Comparison of ENCODE assay signal across 8 cellular contexts in genomic region chr7:107890493-107890961, GRCh38. TPM values are rescaled to one million over a fixed set of nuclear protein-coding genes. Genes with fewer than 3 reads are reported as not detected.
DNase-seq lines count a peak whose midpoint lies in the region; ATAC-seq, FAIRE-seq and TF ChIP-seq lines count a peak whose summit lies in the region.

No MANE protein-coding gene starts in this region.

- H2AFZ ChIP-seq in K562 (ENCODE audit: low read depth, low read length): peak overlapping the region; percentile 98

- in situ Hi-C loops in K562 (cut with MboI): no loop called here

- H3K9ac ChIP-seq in HUES6 (ENCODE audit: low read length) (no peak overlapping the region), K562 (ENCODE audit: insufficient read depth in 1 of 2, low read depth in 2 of 2, low read length in 2 of 2) (peak overlapping the region; percentile 85 to 97)

- FAIRE-seq in K562 (lab: Jason Lieb, UNC): no peak

- TF ChIP-seq POLR2A in K562 (conservative IDR thresholded peaks at IDR 0.05): no peak

- no peaks in the 10 kb centered on the region for H3K27me3 ChIP-seq in HUES6 (ENCODE audit: control insufficient read depth, insufficient read depth, low read length)
- H3K27me3 ChIP-seq in K562 (ENCODE audit: control insufficient read depth in 2 of 2, insufficient read depth in 2 of 2, low read length in 2 of 2): no peaks in the 10 kb centered on the region; a peak in 1 of 5 replicates
- H3K27me3 ChIP-seq in left lung: peaks cover 5 to 8% of the 10 kb centered on the region in 2 donors
- no peaks in the 10 kb centered on the region for H3K27me3 ChIP-seq in tibial artery

- POLR2A ChIA-PET in K562 (lab: Yijun Ruan, JAX): interaction anchor here (0.6 to 2.8 kb wide), 4 partner anchors 9 to 722 kb away, joined by 3 to 10 read pairs (median 4); partner anchors contain the start of gene HBP1

- TSS peak; percentile 98 for BruUV-seq in K562 (replicated peaks; lab: Mats Ljungman, UMichigan)

- CTCF ChIA-PET in K562 (lab: Yijun Ruan, JAX; ENCODE audit: low intra/inter-chr PET ratio): no interaction called here

- no peak for TF ChIP-seq CTCF in AG09309 (IDR thresholded peaks at IDR 0.05; ENCODE audit: control insufficient read depth, insufficient read depth, low read depth, low read length, missing control alignments)
- TF ChIP-seq CTCF in K562 (IDR thresholded peaks at IDR 0.05 in 2 of 3, conservative IDR thresholded peaks at IDR 0.05 in 1 of 3; ENCODE audit: insufficient read depth in 2 of 3, low read depth in 1 of 3, low read length in 3 of 3): no peak
- no peak for TF ChIP-seq CTCF in left lung (IDR thresholded peaks at IDR 0.05)
- no peak for TF ChIP-seq CTCF in tibial artery (IDR thresholded peaks at IDR 0.05)

- intact Hi-C loops in K562 (cut with micrococcal nuclease): loop anchor here (5.0 kb wide), 3 partner anchors 122 to 257 kb away; no protein-coding TSS in a partner anchor
- intact Hi-C loops in left lung (cut with DNase I): no loop called here
- intact Hi-C loops in tibial artery (cut with DNase I; ENCODE audit: low total_unique reads): loop anchor here (10.0 kb wide), 1 partner anchor 146 kb away; the partner anchor contains the start of gene CBLL1

- H3K36me3 ChIP-seq in HUES6 (ENCODE audit: control insufficient read depth, insufficient read depth, low read length) (peaks cover 24% of the 10 kb centered on the region), K562 (ENCODE audit: control insufficient read depth, insufficient read depth, low read length) (peaks cover 29% of the 10 kb centered on the region), left lung (peaks cover 0 to 14% of the 10 kb centered on the region in 2 donors), tibial artery (peaks cover 4 to 14% (median 5%) of the 10 kb centered on the region in 3 donors)

- ATAC-seq in GM19043 (IDR thresholded peaks at IDR 0.05; ENCODE audit: low read depth, unreplicated experiment): peak; percentile 1
- no peak; the same call in 2 of the 3 replicates for ATAC-seq in K562
- ATAC-seq in left lung: peak; percentile 6

- no peak overlapping the region for H3K27ac ChIP-seq in HUES6 (ENCODE audit: low read depth, low read length)
- H3K27ac ChIP-seq in K562 (ENCODE audit: extremely low read depth, low read depth, low read length): peak overlapping the region; percentile 93
- peak overlapping the region; percentile 92 to 97 for H3K27ac ChIP-seq in left lung
- peak overlapping the region; percentile 88 to 93 for H3K27ac ChIP-seq in tibial artery

- WGBS in K562 (ENCODE audit: insufficient coverage, low coverage, missing lambda C conversion rate): 2% methylated on average over 7 of the region's 7 CpGs

- TF ChIP-seq RAD21 in K562 (CRISPR knock-in tag; conservative IDR thresholded peaks at IDR 0.05 in 1 of 2, IDR thresholded peaks at IDR 0.05 in 1 of 2): no peak

- peak overlapping the region; percentile 90 for H3K4me2 ChIP-seq in K562 (ENCODE audit: insufficient read depth, low read length)

- peaks cover 46% of the 10 kb centered on the region for H3K79me2 ChIP-seq in K562 (ENCODE audit: control insufficient read depth, insufficient read depth, low read length)

- DNase-seq in AG09309 (ENCODE audit: low read depth): no peak
- DNase-seq in K562 (ENCODE audit: extremely low read depth in 1 of 4, low spot score in 3 of 4): peak in 1 of 4 experiments; percentile 32
- DNase-seq in left lung: no peak
- DNase-seq in tibial artery: no peak
- DNase-seq in NCI-H1436 treated with DMSO at 0.1 percent for 48 hours (lab: John Stamatoyannopoulos, UW): no peak
- DNase-seq in NCI-H526 treated with DMSO at 0.1 percent for 48 hours (lab: John Stamatoyannopoulos, UW): no peak

- H3K4me1 ChIP-seq in HUES6 (ENCODE audit: control insufficient read depth, insufficient read depth, low read length) (peaks cover 5% of the 10 kb centered on the region; the same call in 1 of the 2 replicates), K562 (replicated peaks in 1 of 2; ENCODE audit: control insufficient read depth in 2 of 2, insufficient read depth in 2 of 2, low read length in 2 of 2) (peaks cover 12 to 27% of the 10 kb centered on the region in 2 experiments; a peak in 4 of 5 replicates), left lung (peaks cover 19 to 43% of the 10 kb centered on the region in 2 donors), tibial artery (peaks cover 0 to 33% (median 16%) of the 10 kb centered on the region in 4 donors)

- TF ChIP-seq EP300 in K562 (IDR thresholded peaks at IDR 0.05; ENCODE audit: low read length): no peak

- H3K9me1 ChIP-seq in K562 (ENCODE audit: control insufficient read depth, insufficient read depth, low read length): no peaks in the 10 kb centered on the region

- H3K4me3 ChIP-seq in AG09309 (ENCODE audit: control insufficient read depth, low read depth, low read length) (peak overlapping the region; percentile 54), HUES6 (ENCODE audit: low read depth, low read length) (peak overlapping the region; percentile 90), K562 (peak overlapping the region; percentile 55), left lung (peak overlapping the region; percentile 56 to 70), tibial artery (peak overlapping the region; percentile 66 to 72)

- no peaks in the 10 kb centered on the region for H3K9me3 ChIP-seq in HUES6 (ENCODE audit: control insufficient read depth, insufficient read depth, low read depth, low read length)
- no peaks in the 10 kb centered on the region for H3K9me3 ChIP-seq in K562 (replicated peaks; ENCODE audit: control insufficient read depth, insufficient read depth, low read depth, low read length)
- no peaks in the 10 kb centered on the region for H3K9me3 ChIP-seq in left lung
- H3K9me3 ChIP-seq in tibial artery: no peaks in the 10 kb centered on the region

- H4K20me1 ChIP-seq in K562 (replicated peaks; ENCODE audit: control insufficient read depth, insufficient read depth, low read length): peaks cover 16% of the 10 kb centered on the region

TF ChIP-seq in K562, 482 proteins besides CTCF, POLR2A, EP300 and RAD21 (continues in another document):
- TF ChIP-seq CREB3 (tag; conservative IDR thresholded peaks at IDR 0.05; ENCODE audit: low read depth): no peak
- peak in 1 of 2 experiments; percentile 31; a peak in 1 of 4 replicates for TF ChIP-seq NONO (IDR thresholded peaks at IDR 0.05; ENCODE audit: low read depth in 2 of 2, low read length in 1 of 2)
- TF ChIP-seq KAT2B (IDR thresholded peaks at IDR 0.05; ENCODE audit: low read depth, low read length): no peak
- TF ChIP-seq NFE2L1 (tag; IDR thresholded peaks at IDR 0.05; ENCODE audit: borderline replicate concordance, low read depth): no peak
- TF ChIP-seq IRF1 (CRISPR knock-in tag; IDR thresholded peaks at IDR 0.05; ENCODE audit: borderline replicate concordance): 0 out of 2 replicates have a peak, but pooled peaks have one; percentile 56
- TF ChIP-seq ELF4 (CRISPR knock-in tag; IDR thresholded peaks at IDR 0.05): 0 out of 2 replicates have a peak, but pooled peaks have one; percentile 30
- TF ChIP-seq SPI1 (IDR thresholded peaks at IDR 0.05; ENCODE audit: borderline replicate concordance, low read depth, low read length): no peak

RNA-seq across cellular contexts. Expression of gene DLD, which starts 0.5 kb away (rescaled TPM):
- total RNA-seq in K562 (2011; cell fraction: chromatin; rRNA removed; ENCODE audit: low replicate concordance): 145 and 414 TPM in 2 replicates
- total RNA-seq in K562 (2011; cell fraction: nucleolus; rRNA removed): 52.5 and 60.0 TPM in 2 replicates
- total RNA-seq in K562 (2011; cell fraction: nucleoplasm; rRNA removed): 116 and 161 TPM in 2 replicates
- 128 and 130 TPM in 2 replicates for total RNA-seq in K562 (2014; rRNA removed)
- total RNA-seq in K562 (2014; rRNA removed; fragmentation: Illumina TruSeq; extraction: Trizol): 192 and 248 TPM in 2 replicates
- 138 and 155 TPM in 2 replicates for total RNA-seq in K562 (2015; rRNA removed; fragmentation: Illumina TruSeq; extraction: Trizol)
- total RNA-seq in K562 (2021): 190 and 201 TPM in 2 replicates
- polyA plus RNA-seq in K562 (2011; rRNA removed): 269 and 357 TPM in 2 replicates
- polyA plus RNA-seq in K562 (2011; cell fraction: cytosol; rRNA removed): 144 and 306 TPM in 2 replicates
- polyA plus RNA-seq in K562 (2011; cell fraction: nucleus; rRNA removed): 65.1 and 120 TPM in 2 replicates
- 223 and 282 TPM in 2 replicates for polyA plus RNA-seq in K562 (2012)
- 553 and 639 TPM in 2 replicates for polyA plus RNA-seq in K562 (2014; fragmentation: Illumina TruSeq; extraction: Trizol)
- 100 to 1,000 TPM; 406 to 588 TPM for polyA plus RNA-seq in K562 (2014; fragmentation: Nextera tagmentation; extraction: Ambion mirVana)
- 230 and 247 TPM in 2 replicates for polyA plus RNA-seq in K562 (2014; rRNA removed)
- 509 and 557 TPM in 2 replicates for polyA minus RNA-seq in K562 (2011; rRNA and poly(A)+ RNA removed)
- polyA minus RNA-seq in K562 (2011; cell fraction: cytosol; rRNA and poly(A)+ RNA removed): 79.4 and 89.1 TPM in 2 replicates
- polyA minus RNA-seq in K562 (2011; cell fraction: nucleus; rRNA and poly(A)+ RNA removed): 57.2 and 97.5 TPM in 2 replicates
- total RNA-seq in left lung: 10 to 100 TPM; 61.1 to 68.5 TPM

Comparison
In these comparisons a context has a peak if more than half of its experiments do, and no peak if none do; other contexts are left out.
1. intact Hi-C loops: an anchor here in K562 (5.0 kb wide) and tibial artery (10.0 kb wide); none called in left lung.